Comparison of ENCODE assay signal across 16 cellular contexts in the genomic region with DNA sequence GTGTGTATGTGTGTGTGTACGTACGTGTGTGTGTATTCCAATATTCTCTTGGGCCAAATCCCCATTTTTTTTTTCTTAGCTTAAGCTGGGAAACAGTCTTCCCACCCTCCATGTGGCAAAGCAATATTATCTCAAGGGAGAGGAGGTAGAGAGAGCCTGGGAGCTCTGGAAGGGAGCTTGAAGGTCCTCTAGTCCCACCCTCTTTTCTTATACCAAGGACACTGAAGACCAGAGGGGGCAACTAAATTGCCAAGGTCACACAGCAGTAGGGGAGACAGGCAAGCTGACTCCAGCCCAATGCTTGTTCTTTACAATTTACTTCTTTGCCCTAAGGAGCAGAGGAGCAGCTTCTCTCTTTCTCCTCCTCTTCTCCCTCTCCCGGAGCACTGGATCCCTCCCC. TPM values are rescaled to one million over a fixed set of nuclear protein-coding genes. Genes with fewer than 3 reads are reported as not detected.
"Had no signal": no experiment of that assay in that cellular context is flagged by ENCODE, and none has a peak within 500 bp of the region (broad histone marks: within the 10 kb centered on the region; RNA-seq: fewer than 3 reads in every experiment).

No MANE protein-coding gene starts in this region.

- H3K36me3 ChIP-seq: suprapubic skin, transverse colon, uterus had no signal

- H3K4me3 Mint-ChIP-seq: activated CD4-positive, alpha-beta memory T cell treated with anti-CD3 and anti-CD28 coated beads, Interleukin-2, amount 10 ng/mL, durations not matched to agents 7 days and 5 days; activated CD4-positive, alpha-beta T cell treated with anti-CD3 and anti-CD28 coated beads, Interleukin-2, amount 10 ng/mL, durations not matched to agents 24 days and 14 days; activated naive CD4-positive, alpha-beta T cell treated with anti-CD3 and anti-CD28 coated beads for 36 hours; activated naive CD8-positive, alpha-beta T cell treated with anti-CD3 and anti-CD28 coated beads, Interleukin-2, amount 10 ng/mL, durations not matched to agents 7 days and 5 days; activated T-cell treated with anti-CD3 and anti-CD28 coated beads, Interleukin-2, amount 50 U/mL, for 72 hours; naive thymus-derived CD8-positive, alpha-beta T cell; stimulated activated effector memory CD8-positive, alpha-beta T cell treated with anti-CD3 and anti-CD28 coated beads, Interleukin-12 subunit alpha, Interleukin-12 subunit beta, amount 100 ng/mL, for 72 hours; stimulated activated naive CD8-positive, alpha-beta T cell treated with anti-CD3 and anti-CD28 coated beads, Interleukin-15, amount 100 ng/mL, for 72 hours; T-helper 17 cell had no signal

- H3K27me3 ChIP-seq: uterus had no signal

- H3K36me3 Mint-ChIP-seq: activated naive CD8-positive, alpha-beta T cell treated with anti-CD3 and anti-CD28 coated beads, Interleukin-2, amount 10 ng/mL, durations not matched to agents 7 days and 5 days; naive thymus-derived CD8-positive, alpha-beta T cell had no signal

- DNase-seq: activated CD4-positive, alpha-beta memory T cell treated with anti-CD3 and anti-CD28 coated beads, Interleukin-2, amount 10 ng/mL, durations not matched to agents 7 days and 5 days; activated effector memory CD4-positive, alpha-beta T cell treated with Interleukin-2 at 50 U/mL for 16 hours; activated naive CD8-positive, alpha-beta T cell treated with anti-CD3 and anti-CD28 coated beads, Interleukin-2, amount 10 ng/mL, durations not matched to agents 7 days and 5 days; cortex of kidney; naive thymus-derived CD8-positive, alpha-beta T cell; T-helper 17 cell; uterus had no signal

- H3K4me1 Mint-ChIP-seq: activated CD4-positive, alpha-beta memory T cell treated with anti-CD3 and anti-CD28 coated beads, Interleukin-2, amount 10 ng/mL, durations not matched to agents 7 days and 5 days had no signal

- ATAC-seq: naive thymus-derived CD8-positive, alpha-beta T cell; stimulated activated effector memory CD8-positive, alpha-beta T cell treated with anti-CD3 and anti-CD28 coated beads, Interleukin-12 subunit alpha, Interleukin-12 subunit beta, amount 100 ng/mL, for 72 hours had no signal

- H3K4me3 ChIP-seq: skin epidermis, suprapubic skin, transverse colon, uterus had no signal

- H3K27ac Mint-ChIP-seq: activated CD4-positive, alpha-beta memory T cell treated with anti-CD3 and anti-CD28 coated beads, Interleukin-2, amount 10 ng/mL, durations not matched to agents 7 days and 5 days; activated CD4-positive, alpha-beta T cell treated with anti-CD3 and anti-CD28 coated beads, Interleukin-2, amount 10 ng/mL, durations not matched to agents 24 days and 14 days; activated naive CD4-positive, alpha-beta T cell treated with anti-CD3 and anti-CD28 coated beads for 36 hours; activated naive CD8-positive, alpha-beta T cell treated with anti-CD3 and anti-CD28 coated beads, Interleukin-2, amount 10 ng/mL, durations not matched to agents 7 days and 5 days; activated T-cell treated with anti-CD3 and anti-CD28 coated beads, Interleukin-2, amount 50 U/mL, for 72 hours; naive thymus-derived CD8-positive, alpha-beta T cell; stimulated activated effector memory CD8-positive, alpha-beta T cell treated with anti-CD3 and anti-CD28 coated beads, Interleukin-12 subunit alpha, Interleukin-12 subunit beta, amount 100 ng/mL, for 72 hours; stimulated activated naive CD8-positive, alpha-beta T cell treated with anti-CD3 and anti-CD28 coated beads, Interleukin-15, amount 100 ng/mL, for 72 hours; T-helper 17 cell had no signal

- H3K9me3 Mint-ChIP-seq: activated CD4-positive, alpha-beta memory T cell treated with anti-CD3 and anti-CD28 coated beads, Interleukin-2, amount 10 ng/mL, durations not matched to agents 7 days and 5 days; activated CD4-positive, alpha-beta T cell treated with anti-CD3 and anti-CD28 coated beads, Interleukin-2, amount 10 ng/mL, durations not matched to agents 24 days and 14 days; activated naive CD4-positive, alpha-beta T cell treated with anti-CD3 and anti-CD28 coated beads for 36 hours; activated naive CD8-positive, alpha-beta T cell treated with anti-CD3 and anti-CD28 coated beads, Interleukin-2, amount 10 ng/mL, durations not matched to agents 7 days and 5 days; activated T-cell treated with anti-CD3 and anti-CD28 coated beads, Interleukin-2, amount 50 U/mL, for 72 hours; naive thymus-derived CD8-positive, alpha-beta T cell; stimulated activated effector memory CD8-positive, alpha-beta T cell treated with anti-CD3 and anti-CD28 coated beads, Interleukin-12 subunit alpha, Interleukin-12 subunit beta, amount 100 ng/mL, for 72 hours; stimulated activated naive CD8-positive, alpha-beta T cell treated with anti-CD3 and anti-CD28 coated beads, Interleukin-15, amount 100 ng/mL, for 72 hours had no signal

- H3K9me3 ChIP-seq: suprapubic skin, transverse colon, uterus had no signal

RNA-seq across cellular contexts. Expression of a gene that starts 6.8 kb away (rescaled TPM):
- total RNA-seq: glomerular endothelial cell had no signal
